23 cellular contexts compared by ENCODE assay signal in genomic region chr6:139768196-139768595, GRCh38.
"Had no signal": no experiment of that assay in that cellular context is flagged by ENCODE, and none has a peak within 500 bp of the region (broad histone marks: within the 10 kb centered on the region; RNA-seq: fewer than 3 reads in every experiment).

No MANE protein-coding gene starts in this region.

- H3K36me3 Mint-ChIP-seq: activated naive CD8-positive, alpha-beta T cell; naive thymus-derived CD4-positive, alpha-beta T cell; WTC11 had no signal

- H3K27me3 Mint-ChIP-seq: activated naive CD8-positive, alpha-beta T cell; activated T-cell treated with anti-CD3 and anti-CD28 coated beads, Interleukin-2, amount 50 U/mL, for 24 hours; stimulated activated naive CD8-positive, alpha-beta T cell treated with anti-CD3 and anti-CD28 coated beads, Interleukin-15, amount 100 ng/mL, for 72 hours had no signal

- H3K27me3 ChIP-seq: breast epithelium, foreskin keratinocyte, tibial artery had no signal

- ATAC-seq: foreskin keratinocyte; left lobe of liver; lower lobe of right lung; naive thymus-derived CD4-positive, alpha-beta T cell; stimulated activated naive CD8-positive, alpha-beta T cell treated with anti-CD3 and anti-CD28 coated beads, Interleukin-15, amount 100 ng/mL, for 72 hours; WTC11 had no signal

- H3K9me3 ChIP-seq: breast epithelium, lower lobe of right lung, prostate gland, tibial artery had no signal

- H3K4me1 ChIP-seq: breast epithelium, prostate gland had no signal

- H3K4me3 Mint-ChIP-seq: activated naive CD8-positive, alpha-beta T cell; activated T-cell treated with anti-CD3 and anti-CD28 coated beads, Interleukin-2, amount 50 U/mL, for 24 hours; endodermal cell; naive thymus-derived CD4-positive, alpha-beta T cell; neural crest cell; stimulated activated naive CD8-positive, alpha-beta T cell treated with anti-CD3 and anti-CD28 coated beads, Interleukin-15, amount 100 ng/mL, for 72 hours; T-helper 1 cell treated with Interleukin-12 subunit alpha and Interleukin-12 subunit beta and Interleukin-4 antibody, amounts not matched to agents 30 μg/mL and 1 μg/mL, for 36 hours; WTC11 had no signal

- H3K27ac ChIP-seq: breast epithelium, foreskin keratinocyte, lower lobe of right lung, prostate gland, tibial artery had no signal

- H3K27ac Mint-ChIP-seq: activated naive CD8-positive, alpha-beta T cell; activated T-cell treated with anti-CD3 and anti-CD28 coated beads, Interleukin-2, amount 50 U/mL, for 24 hours; activated T-helper 2 cell treated with anti-CD3 and anti-CD28 coated beads, Interferon-gamma antibody, Interleukin-2, Interleukin-4, amounts not matched to agents 10 μg/mL and 5 μg/mL and 100 μg/mL, durations not matched to agents 14 hours and 24 hours and 36 hours; endodermal cell; naive thymus-derived CD4-positive, alpha-beta T cell; T-helper 1 cell treated with Interleukin-12 subunit alpha and Interleukin-12 subunit beta and Interleukin-4 antibody, amounts not matched to agents 30 μg/mL and 1 μg/mL, for 36 hours; WTC11 had no signal

- H3K36me3 ChIP-seq: breast epithelium, lower lobe of right lung, prostate gland, tibial artery had no signal

- H3K4me1 Mint-ChIP-seq: WTC11 had no signal

- DNase-seq: activated CD8-positive, alpha-beta memory T cell treated with anti-CD3 and anti-CD28 coated beads for 24 hours; activated CD8-positive, alpha-beta memory T cell treated with anti-CD3 and anti-CD28 coated beads, Interleukin-2, amount 50 U/mL, for 4 hours; activated naive CD4-positive, alpha-beta T cell; activated T-cell treated with anti-CD3 and anti-CD28 coated beads, Interleukin-2, amount 50 U/mL, for 24 hours; amniotic stem cell; cortex of kidney; endodermal cell; foreskin keratinocyte; kidney; lower lobe of right lung; naive thymus-derived CD4-positive, alpha-beta T cell; stimulated activated CD4-positive, alpha-beta T cell treated with anti-CD3 and anti-CD28 coated beads, Interleukin-12 subunit alpha, Interleukin-12 subunit beta, amount 100 ng/mL, for 4 hours; stimulated activated naive CD8-positive, alpha-beta T cell treated with anti-CD3 and anti-CD28 coated beads, Interleukin-15, amount 100 ng/mL, for 72 hours; T1000; tibial artery had no signal

- H3K4me3 ChIP-seq: breast epithelium, lower lobe of right lung, prostate gland, tibial artery had no signal

- H3K9me3 Mint-ChIP-seq: activated T-cell treated with anti-CD3 and anti-CD28 coated beads, Interleukin-2, amount 50 U/mL, for 24 hours; activated T-helper 2 cell treated with anti-CD3 and anti-CD28 coated beads, Interferon-gamma antibody, Interleukin-2, Interleukin-4, amounts not matched to agents 10 μg/mL and 5 μg/mL and 100 μg/mL, durations not matched to agents 14 hours and 24 hours and 36 hours; endodermal cell; naive thymus-derived CD4-positive, alpha-beta T cell; neural crest cell; T-helper 1 cell treated with Interleukin-12 subunit alpha and Interleukin-12 subunit beta and Interleukin-4 antibody, amounts not matched to agents 30 μg/mL and 1 μg/mL, for 36 hours had no signal

- FAIRE-seq: kidney had no signal
